Comparison of ENCODE assay signal across 2 cellular contexts in the genomic region with DNA sequence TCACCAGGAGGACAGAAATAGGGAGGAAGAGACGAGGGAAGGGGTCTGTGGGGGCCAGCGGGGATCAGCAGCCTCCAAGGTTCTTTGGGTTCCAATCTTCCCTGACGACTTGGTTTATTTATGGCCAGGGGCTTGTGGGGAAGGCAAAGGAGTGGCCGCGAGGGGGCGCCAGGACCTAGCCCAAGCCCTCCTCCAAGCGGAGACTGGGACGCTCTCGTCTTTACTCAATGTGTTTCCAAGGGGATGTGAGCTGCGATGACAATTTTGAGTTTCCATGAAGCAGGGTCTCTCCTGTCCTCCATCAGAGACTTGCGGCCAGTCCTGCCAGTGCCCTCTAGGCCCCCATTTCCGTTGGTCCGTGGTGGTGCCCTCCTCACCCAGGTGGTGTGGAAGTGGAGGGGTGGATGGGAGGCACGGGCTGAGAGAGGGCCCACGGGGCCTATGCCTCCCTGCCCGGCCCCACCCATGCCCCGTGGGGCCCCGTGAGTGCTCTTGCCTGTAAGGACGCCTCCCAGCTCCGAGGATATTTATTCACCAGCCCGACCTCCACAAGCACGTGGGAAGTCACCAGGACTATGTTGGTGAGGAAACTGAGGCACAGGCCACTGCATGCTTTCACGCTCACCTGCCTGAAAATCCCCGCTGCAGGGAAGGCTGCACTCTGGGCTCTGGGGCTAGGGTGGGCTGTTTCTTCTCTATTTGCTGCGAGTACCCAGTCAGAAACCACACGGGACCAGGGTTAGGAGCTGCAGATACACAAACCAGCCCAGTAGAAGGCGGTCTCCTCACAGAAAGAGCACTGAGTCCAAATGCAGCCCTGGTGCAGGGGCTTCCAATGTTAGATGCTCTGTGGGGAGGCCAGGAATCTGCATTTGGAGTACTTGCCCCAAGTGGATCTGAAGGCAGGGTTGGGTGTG.
A peak's percentile ranks its signal among the peaks of the same experiment; 100 is the strongest.
TF ChIP-seq lines count a peak whose summit lies in the region.

No MANE protein-coding gene starts in this region.

TF ChIP-seq in GM23338, 12 proteins besides CTCF, POLR2A, EP300 and RAD21 (continued from another document):
- no peak for TF ChIP-seq ZNF331 (CRISPR knock-in tag; IDR thresholded peaks at IDR 0.05; ENCODE audit: low read depth)
- TF ChIP-seq STAT1 (IDR thresholded peaks at IDR 0.05; ENCODE audit: unreplicated experiment), result no peak

TF ChIP-seq in HepG2, 621 proteins besides CTCF, POLR2A, EP300 and RAD21 (continued from another document and continues in another):
- TF ChIP-seq FOXA1 (IDR thresholded peaks at IDR 0.05), result no peak
- no peak for TF ChIP-seq FOXA1 (CRISPR knock-in tag; IDR thresholded peaks at IDR 0.05)
- TF ChIP-seq, protein P1, sequence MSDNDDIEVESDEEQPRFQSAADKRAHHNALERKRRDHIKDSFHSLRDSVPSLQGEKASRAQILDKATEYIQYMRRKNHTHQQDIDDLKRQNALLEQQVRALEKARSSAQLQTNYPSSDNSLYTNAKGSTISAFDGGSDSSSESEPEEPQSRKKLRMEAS (IDR thresholded peaks at IDR 0.05), result no peak
- TF ChIP-seq, protein P2, sequence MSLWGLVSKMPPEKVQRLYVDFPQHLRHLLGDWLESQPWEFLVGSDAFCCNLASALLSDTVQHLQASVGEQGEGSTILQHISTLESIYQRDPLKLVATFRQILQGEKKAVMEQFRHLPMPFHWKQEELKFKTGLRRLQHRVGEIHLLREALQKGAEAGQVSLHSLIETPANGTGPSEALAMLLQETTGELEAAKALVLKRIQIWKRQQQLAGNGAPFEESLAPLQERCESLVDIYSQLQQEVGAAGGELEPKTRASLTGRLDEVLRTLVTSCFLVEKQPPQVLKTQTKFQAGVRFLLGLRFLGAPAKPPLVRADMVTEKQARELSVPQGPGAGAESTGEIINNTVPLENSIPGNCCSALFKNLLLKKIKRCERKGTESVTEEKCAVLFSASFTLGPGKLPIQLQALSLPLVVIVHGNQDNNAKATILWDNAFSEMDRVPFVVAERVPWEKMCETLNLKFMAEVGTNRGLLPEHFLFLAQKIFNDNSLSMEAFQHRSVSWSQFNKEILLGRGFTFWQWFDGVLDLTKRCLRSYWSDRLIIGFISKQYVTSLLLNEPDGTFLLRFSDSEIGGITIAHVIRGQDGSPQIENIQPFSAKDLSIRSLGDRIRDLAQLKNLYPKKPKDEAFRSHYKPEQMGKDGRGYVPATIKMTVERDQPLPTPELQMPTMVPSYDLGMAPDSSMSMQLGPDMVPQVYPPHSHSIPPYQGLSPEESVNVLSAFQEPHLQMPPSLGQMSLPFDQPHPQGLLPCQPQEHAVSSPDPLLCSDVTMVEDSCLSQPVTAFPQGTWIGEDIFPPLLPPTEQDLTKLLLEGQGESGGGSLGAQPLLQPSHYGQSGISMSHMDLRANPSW (CRISPR knock-in tag; IDR thresholded peaks at IDR 0.05; ENCODE audit: borderline replicate concordance), result no peak
- TF ChIP-seq HNRNPUL1 (IDR thresholded peaks at IDR 0.05; ENCODE audit: low read depth, low read length), result no peak
- no peak for TF ChIP-seq ZNF569 (CRISPR knock-in tag; IDR thresholded peaks at IDR 0.05; ENCODE audit: borderline replicate concordance)
- no peak for TF ChIP-seq ZNF788 (CRISPR knock-in tag; IDR thresholded peaks at IDR 0.05; ENCODE audit: borderline replicate concordance)
- TF ChIP-seq PLRG1 (conservative IDR thresholded peaks at IDR 0.05), result no peak
- TF ChIP-seq, protein P3, sequence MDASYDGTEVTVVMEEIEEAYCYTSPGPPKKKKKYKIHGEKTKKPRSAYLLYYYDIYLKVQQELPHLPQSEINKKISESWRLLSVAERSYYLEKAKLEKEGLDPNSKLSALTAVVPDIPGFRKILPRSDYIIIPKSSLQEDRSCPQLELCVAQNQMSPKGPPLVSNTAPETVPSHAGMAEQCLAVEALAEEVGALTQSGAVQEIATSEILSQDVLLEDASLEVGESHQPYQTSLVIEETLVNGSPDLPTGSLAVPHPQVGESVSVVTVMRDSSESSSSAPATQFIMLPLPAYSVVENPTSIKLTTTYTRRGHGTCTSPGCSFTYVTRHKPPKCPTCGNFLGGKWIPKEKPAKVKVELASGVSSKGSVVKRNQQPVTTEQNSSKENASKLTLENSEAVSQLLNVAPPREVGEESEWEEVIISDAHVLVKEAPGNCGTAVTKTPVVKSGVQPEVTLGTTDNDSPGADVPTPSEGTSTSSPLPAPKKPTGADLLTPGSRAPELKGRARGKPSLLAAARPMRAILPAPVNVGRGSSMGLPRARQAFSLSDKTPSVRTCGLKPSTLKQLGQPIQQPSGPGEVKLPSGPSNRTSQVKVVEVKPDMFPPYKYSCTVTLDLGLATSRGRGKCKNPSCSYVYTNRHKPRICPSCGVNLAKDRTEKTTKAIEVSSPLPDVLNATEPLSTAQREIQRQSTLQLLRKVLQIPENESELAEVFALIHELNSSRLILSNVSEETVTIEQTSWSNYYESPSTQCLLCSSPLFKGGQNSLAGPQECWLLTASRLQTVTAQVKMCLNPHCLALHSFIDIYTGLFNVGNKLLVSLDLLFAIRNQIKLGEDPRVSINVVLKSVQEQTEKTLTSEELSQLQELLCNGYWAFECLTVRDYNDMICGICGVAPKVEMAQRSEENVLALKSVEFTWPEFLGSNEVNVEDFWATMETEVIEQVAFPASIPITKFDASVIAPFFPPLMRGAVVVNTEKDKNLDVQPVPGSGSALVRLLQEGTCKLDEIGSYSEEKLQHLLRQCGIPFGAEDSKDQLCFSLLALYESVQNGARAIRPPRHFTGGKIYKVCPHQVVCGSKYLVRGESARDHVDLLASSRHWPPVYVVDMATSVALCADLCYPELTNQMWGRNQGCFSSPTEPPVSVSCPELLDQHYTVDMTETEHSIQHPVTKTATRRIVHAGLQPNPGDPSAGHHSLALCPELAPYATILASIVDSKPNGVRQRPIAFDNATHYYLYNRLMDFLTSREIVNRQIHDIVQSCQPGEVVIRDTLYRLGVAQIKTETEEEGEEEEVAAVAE (CRISPR knock-in tag; IDR thresholded peaks at IDR 0.05; ENCODE audit: borderline replicate concordance), result no peak
- TF ChIP-seq NR2F2 (IDR thresholded peaks at IDR 0.05; ENCODE audit: borderline replicate concordance, low read depth), result no peak
- TF ChIP-seq GTF3A (CRISPR knock-in tag; conservative IDR thresholded peaks at IDR 0.05), result no peak
- TF ChIP-seq, protein P4, sequence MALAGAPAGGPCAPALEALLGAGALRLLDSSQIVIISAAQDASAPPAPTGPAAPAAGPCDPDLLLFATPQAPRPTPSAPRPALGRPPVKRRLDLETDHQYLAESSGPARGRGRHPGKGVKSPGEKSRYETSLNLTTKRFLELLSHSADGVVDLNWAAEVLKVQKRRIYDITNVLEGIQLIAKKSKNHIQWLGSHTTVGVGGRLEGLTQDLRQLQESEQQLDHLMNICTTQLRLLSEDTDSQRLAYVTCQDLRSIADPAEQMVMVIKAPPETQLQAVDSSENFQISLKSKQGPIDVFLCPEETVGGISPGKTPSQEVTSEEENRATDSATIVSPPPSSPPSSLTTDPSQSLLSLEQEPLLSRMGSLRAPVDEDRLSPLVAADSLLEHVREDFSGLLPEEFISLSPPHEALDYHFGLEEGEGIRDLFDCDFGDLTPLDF (CRISPR knock-in tag; IDR thresholded peaks at IDR 0.05), result no peak
- no peak for TF ChIP-seq SAFB2 (CRISPR knock-in tag; IDR thresholded peaks at IDR 0.05; ENCODE audit: borderline replicate concordance, low read depth)
- TF ChIP-seq SMC3 (IDR thresholded peaks at IDR 0.05; ENCODE audit: low read length), result peak; percentile 29; the same call in 1 of the 2 replicates
- no peak for TF ChIP-seq TEAD3 (CRISPR knock-in tag; optimal IDR thresholded peaks at IDR 0.05; ENCODE audit: borderline replicate concordance)
- no peak for TF ChIP-seq ARNTL (CRISPR knock-in tag; IDR thresholded peaks at IDR 0.05)
- TF ChIP-seq ZKSCAN1 (IDR thresholded peaks at IDR 0.05; ENCODE audit: low read length), result no peak
- no peak for TF ChIP-seq KDM3A (CRISPR knock-in tag; IDR thresholded peaks at IDR 0.05; ENCODE audit: low read depth)
- peak; percentile 62 for TF ChIP-seq XRCC5 (optimal IDR thresholded peaks at IDR 0.05; ENCODE audit: low read length)
- no peak for TF ChIP-seq ZNF607 (CRISPR knock-in tag; IDR thresholded peaks at IDR 0.05; ENCODE audit: borderline replicate concordance)
- no peak for TF ChIP-seq NR2C2 (CRISPR knock-in tag; IDR thresholded peaks at IDR 0.05; ENCODE audit: borderline replicate concordance)
- no peak for TF ChIP-seq ELF4 (CRISPR knock-in tag; IDR thresholded peaks at IDR 0.05; ENCODE audit: borderline replicate concordance)
- TF ChIP-seq, protein P5, sequence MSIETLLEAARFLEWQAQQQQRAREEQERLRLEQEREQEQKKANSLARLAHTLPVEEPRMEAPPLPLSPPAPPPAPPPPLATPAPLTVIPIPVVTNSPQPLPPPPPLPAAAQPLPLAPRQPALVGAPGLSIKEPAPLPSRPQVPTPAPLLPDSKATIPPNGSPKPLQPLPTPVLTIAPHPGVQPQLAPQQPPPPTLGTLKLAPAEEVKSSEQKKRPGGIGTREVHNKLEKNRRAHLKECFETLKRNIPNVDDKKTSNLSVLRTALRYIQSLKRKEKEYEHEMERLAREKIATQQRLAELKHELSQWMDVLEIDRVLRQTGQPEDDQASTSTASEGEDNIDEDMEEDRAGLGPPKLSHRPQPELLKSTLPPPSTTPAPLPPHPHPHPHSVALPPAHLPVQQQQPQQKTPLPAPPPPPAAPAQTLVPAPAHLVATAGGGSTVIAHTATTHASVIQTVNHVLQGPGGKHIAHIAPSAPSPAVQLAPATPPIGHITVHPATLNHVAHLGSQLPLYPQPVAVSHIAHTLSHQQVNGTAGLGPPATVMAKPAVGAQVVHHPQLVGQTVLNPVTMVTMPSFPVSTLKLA (IDR thresholded peaks at IDR 0.05), result no peak
- TF ChIP-seq, protein P6, sequence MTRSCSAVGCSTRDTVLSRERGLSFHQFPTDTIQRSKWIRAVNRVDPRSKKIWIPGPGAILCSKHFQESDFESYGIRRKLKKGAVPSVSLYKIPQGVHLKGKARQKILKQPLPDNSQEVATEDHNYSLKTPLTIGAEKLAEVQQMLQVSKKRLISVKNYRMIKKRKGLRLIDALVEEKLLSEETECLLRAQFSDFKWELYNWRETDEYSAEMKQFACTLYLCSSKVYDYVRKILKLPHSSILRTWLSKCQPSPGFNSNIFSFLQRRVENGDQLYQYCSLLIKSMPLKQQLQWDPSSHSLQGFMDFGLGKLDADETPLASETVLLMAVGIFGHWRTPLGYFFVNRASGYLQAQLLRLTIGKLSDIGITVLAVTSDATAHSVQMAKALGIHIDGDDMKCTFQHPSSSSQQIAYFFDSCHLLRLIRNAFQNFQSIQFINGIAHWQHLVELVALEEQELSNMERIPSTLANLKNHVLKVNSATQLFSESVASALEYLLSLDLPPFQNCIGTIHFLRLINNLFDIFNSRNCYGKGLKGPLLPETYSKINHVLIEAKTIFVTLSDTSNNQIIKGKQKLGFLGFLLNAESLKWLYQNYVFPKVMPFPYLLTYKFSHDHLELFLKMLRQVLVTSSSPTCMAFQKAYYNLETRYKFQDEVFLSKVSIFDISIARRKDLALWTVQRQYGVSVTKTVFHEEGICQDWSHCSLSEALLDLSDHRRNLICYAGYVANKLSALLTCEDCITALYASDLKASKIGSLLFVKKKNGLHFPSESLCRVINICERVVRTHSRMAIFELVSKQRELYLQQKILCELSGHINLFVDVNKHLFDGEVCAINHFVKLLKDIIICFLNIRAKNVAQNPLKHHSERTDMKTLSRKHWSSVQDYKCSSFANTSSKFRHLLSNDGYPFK (CRISPR knock-in tag; IDR thresholded peaks at IDR 0.05; ENCODE audit: borderline replicate concordance), result no peak
- TF ChIP-seq, protein P7, sequence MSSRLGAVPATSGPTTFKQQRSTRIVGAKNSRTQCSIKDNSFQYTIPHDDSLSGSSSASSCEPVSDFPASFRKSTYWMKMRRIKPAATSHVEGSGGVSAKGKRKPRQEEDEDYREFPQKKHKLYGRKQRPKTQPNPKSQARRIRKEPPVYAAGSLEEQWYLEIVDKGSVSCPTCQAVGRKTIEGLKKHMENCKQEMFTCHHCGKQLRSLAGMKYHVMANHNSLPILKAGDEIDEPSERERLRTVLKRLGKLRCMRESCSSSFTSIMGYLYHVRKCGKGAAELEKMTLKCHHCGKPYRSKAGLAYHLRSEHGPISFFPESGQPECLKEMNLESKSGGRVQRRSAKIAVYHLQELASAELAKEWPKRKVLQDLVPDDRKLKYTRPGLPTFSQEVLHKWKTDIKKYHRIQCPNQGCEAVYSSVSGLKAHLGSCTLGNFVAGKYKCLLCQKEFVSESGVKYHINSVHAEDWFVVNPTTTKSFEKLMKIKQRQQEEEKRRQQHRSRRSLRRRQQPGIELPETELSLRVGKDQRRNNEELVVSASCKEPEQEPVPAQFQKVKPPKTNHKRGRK (CRISPR knock-in tag; IDR thresholded peaks at IDR 0.05), result no peak
- TF ChIP-seq ZNF549 (CRISPR knock-in tag; IDR thresholded peaks at IDR 0.05), result no peak
- TF ChIP-seq, protein P8, sequence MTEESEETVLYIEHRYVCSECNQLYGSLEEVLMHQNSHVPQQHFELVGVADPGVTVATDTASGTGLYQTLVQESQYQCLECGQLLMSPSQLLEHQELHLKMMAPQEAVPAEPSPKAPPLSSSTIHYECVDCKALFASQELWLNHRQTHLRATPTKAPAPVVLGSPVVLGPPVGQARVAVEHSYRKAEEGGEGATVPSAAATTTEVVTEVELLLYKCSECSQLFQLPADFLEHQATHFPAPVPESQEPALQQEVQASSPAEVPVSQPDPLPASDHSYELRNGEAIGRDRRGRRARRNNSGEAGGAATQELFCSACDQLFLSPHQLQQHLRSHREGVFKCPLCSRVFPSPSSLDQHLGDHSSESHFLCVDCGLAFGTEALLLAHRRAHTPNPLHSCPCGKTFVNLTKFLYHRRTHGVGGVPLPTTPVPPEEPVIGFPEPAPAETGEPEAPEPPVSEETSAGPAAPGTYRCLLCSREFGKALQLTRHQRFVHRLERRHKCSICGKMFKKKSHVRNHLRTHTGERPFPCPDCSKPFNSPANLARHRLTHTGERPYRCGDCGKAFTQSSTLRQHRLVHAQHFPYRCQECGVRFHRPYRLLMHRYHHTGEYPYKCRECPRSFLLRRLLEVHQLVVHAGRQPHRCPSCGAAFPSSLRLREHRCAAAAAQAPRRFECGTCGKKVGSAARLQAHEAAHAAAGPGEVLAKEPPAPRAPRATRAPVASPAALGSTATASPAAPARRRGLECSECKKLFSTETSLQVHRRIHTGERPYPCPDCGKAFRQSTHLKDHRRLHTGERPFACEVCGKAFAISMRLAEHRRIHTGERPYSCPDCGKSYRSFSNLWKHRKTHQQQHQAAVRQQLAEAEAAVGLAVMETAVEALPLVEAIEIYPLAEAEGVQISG (CRISPR knock-in tag; IDR thresholded peaks at IDR 0.05), result 0 out of 2 replicates have a peak, but pooled peaks have one; percentile 30
- TF ChIP-seq DPF2 (CRISPR knock-in tag; IDR thresholded peaks at IDR 0.05; ENCODE audit: borderline replicate concordance, low read depth), result no peak
- TF ChIP-seq, protein P9, sequence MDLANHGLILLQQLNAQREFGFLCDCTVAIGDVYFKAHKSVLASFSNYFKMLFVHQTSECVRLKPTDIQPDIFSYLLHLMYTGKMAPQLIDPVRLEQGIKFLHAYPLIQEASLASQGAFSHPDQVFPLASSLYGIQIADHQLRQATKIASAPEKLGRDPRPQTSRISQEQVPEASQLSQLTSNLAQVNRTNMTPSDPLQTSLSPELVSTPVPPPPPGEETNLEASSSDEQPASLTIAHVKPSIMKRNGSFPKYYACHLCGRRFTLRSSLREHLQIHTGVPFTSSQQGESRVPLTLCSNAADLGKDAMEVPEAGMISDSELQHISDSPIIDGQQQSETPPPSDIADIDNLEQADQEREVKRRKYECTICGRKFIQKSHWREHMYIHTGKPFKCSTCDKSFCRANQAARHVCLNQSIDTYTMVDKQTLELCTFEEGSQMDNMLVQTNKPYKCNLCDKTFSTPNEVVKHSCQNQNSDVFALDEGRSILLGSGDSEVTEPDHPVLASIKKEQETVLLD (CRISPR knock-in tag; IDR thresholded peaks at IDR 0.05; ENCODE audit: low read depth), result no peak
- no peak for TF ChIP-seq SRY (CRISPR knock-in tag; IDR thresholded peaks at IDR 0.05)
- no peak for TF ChIP-seq NPAS2 (CRISPR knock-in tag; IDR thresholded peaks at IDR 0.05; ENCODE audit: borderline replicate concordance)
- TF ChIP-seq TEAD2 (CRISPR knock-in tag; IDR thresholded peaks at IDR 0.05), result no peak
